24 cellular contexts compared by ENCODE assay signal in the genomic region with DNA sequence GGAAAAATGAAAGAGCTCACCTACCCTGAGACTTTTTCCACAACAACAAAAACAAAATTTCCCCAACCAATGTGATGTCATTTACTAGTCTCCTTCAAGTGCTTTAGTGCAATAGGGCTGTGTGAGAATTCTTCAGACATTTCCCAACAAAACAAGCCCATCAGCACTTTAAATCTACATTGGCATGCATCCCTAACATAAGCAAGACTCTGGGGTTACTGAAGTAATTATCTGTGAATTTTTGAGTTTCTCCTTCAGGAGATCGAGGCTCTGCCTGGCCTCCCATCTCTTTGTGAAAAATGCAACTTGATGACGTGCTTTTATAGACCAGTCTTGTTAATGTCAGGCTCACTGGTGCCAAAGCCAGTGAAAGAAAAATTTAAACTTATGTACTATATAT.
A peak's percentile ranks its signal among the peaks of the same experiment; 100 is the strongest.
DNase-seq lines count a peak whose midpoint lies in the region; ATAC-seq and TF ChIP-seq lines count a peak whose summit lies in the region.
"Had no signal": no experiment of that assay in that cellular context is flagged by ENCODE, and none has a peak within 500 bp of the region (broad histone marks: within the 10 kb centered on the region; RNA-seq: fewer than 3 reads in every experiment).

No MANE protein-coding gene starts in this region.

- peaks cover 43% of the 10 kb centered on the region for H3K4me1 Mint-ChIP-seq in mesothelial cell of epicardium
- H3K4me1 Mint-ChIP-seq in stimulated activated memory B cell treated with anti-CD40 and anti-IgM and Interleukin-4, amounts not matched to agents 10 μg/mL and 1 μg/mL and 100 μg/mL, for 72 hours: no peaks in the 10 kb centered on the region
- H3K4me1 Mint-ChIP-seq: CD14-positive monocyte; CD4-positive, alpha-beta memory T cell; CD4-positive, CD25-positive, alpha-beta regulatory T cell; CD8-positive, alpha-beta memory T cell had no signal

- no peak overlapping the region for H3K4me3 Mint-ChIP-seq in mesothelial cell of epicardium
- no peak overlapping the region for H3K4me3 Mint-ChIP-seq in stimulated activated memory B cell treated with anti-CD40 and anti-IgM and Interleukin-4, amounts not matched to agents 10 μg/mL and 1 μg/mL and 100 μg/mL, for 72 hours
- H3K4me3 Mint-ChIP-seq: CD14-positive monocyte; CD4-positive, alpha-beta memory T cell; CD4-positive, CD25-positive, alpha-beta regulatory T cell; CD8-positive, alpha-beta memory T cell had no signal

- H3K4ac ChIP-seq in mesenchymal stem cell (ENCODE audit: low read depth in 1 of 2, low read length in 2 of 2): no peak overlapping the region

- peak overlapping the region; percentile 1 for H3K27ac Mint-ChIP-seq in mesothelial cell of epicardium
- no peak overlapping the region for H3K27ac Mint-ChIP-seq in stimulated activated memory B cell treated with anti-CD40 and anti-IgM and Interleukin-4, amounts not matched to agents 10 μg/mL and 1 μg/mL and 100 μg/mL, for 72 hours
- H3K27ac Mint-ChIP-seq: CD14-positive monocyte; CD4-positive, CD25-positive, alpha-beta regulatory T cell; CD8-positive, alpha-beta memory T cell had no signal

- H2BK15ac ChIP-seq in mesenchymal stem cell (ENCODE audit: low read depth, poor library complexity, severe bottlenecking): no peak overlapping the region

- DNase-seq in fibroblast of villous mesenchyme (ENCODE audit: low read depth) (peak; percentile 20), mesenchymal stem cell (peak; percentile 17), mesothelial cell of epicardium (ENCODE audit: low spot score in 2 of 2, unreplicated experiment in 2 of 2) (no peak), GM13976 (ENCODE audit: low spot score) (no peak)
- DNase-seq: 8988T; ACHN; BE2C; C1 segment of cervical spinal cord; CD4-positive, alpha-beta memory T cell; CD4-positive, CD25-positive, alpha-beta regulatory T cell; CD8-positive, alpha-beta memory T cell; COR-L47; DMS 273 treated with DMSO at 0.1 percent for 48 hours; DMS153; DMS53; DMS79; DND-41; EL; GDM1 had no signal

- H3K9me3 Mint-ChIP-seq in mesothelial cell of epicardium: peaks cover 27% of the 10 kb centered on the region
- peaks cover 12% of the 10 kb centered on the region for H3K9me3 Mint-ChIP-seq in stimulated activated memory B cell treated with anti-CD40 and anti-IgM and Interleukin-4, amounts not matched to agents 10 μg/mL and 1 μg/mL and 100 μg/mL, for 72 hours

- H3K4me2 ChIP-seq in mesenchymal stem cell (ENCODE audit: low read length, poor library complexity, severe bottlenecking): no peak overlapping the region
- H3K4me2 ChIP-seq: BLaER1 had no signal

- no peak overlapping the region for H3K23ac ChIP-seq in mesenchymal stem cell (ENCODE audit: low read length in 2 of 2)

- no peak for ATAC-seq in GM21723 (IDR thresholded peaks at IDR 0.05; ENCODE audit: unreplicated experiment)
- no peak for ATAC-seq in stimulated activated memory B cell treated with anti-CD40 and anti-IgM and Interleukin-4, amounts not matched to agents 10 μg/mL and 1 μg/mL and 100 μg/mL, for 72 hours
- ATAC-seq: GM12878 had no signal

- no peak overlapping the region for H2AFZ ChIP-seq in mesenchymal stem cell (ENCODE audit: low read depth, low read length)

- peaks cover 10% of the 10 kb centered on the region for H3K9me3 ChIP-seq in mesenchymal stem cell (ENCODE audit: control insufficient read depth, low read length)
- H3K9me3 ChIP-seq: BE2C had no signal

- H3K27me3 Mint-ChIP-seq in mesothelial cell of epicardium (ENCODE audit: low read depth): peaks cover 2% of the 10 kb centered on the region
- no peaks in the 10 kb centered on the region for H3K27me3 Mint-ChIP-seq in stimulated activated memory B cell treated with anti-CD40 and anti-IgM and Interleukin-4, amounts not matched to agents 10 μg/mL and 1 μg/mL and 100 μg/mL, for 72 hours
- H3K27me3 Mint-ChIP-seq: CD4-positive, alpha-beta memory T cell; CD4-positive, CD25-positive, alpha-beta regulatory T cell; CD8-positive, alpha-beta memory T cell had no signal

- no peak overlapping the region for H2BK12ac ChIP-seq in mesenchymal stem cell (ENCODE audit: low read length in 2 of 2)

- H2BK5ac ChIP-seq in mesenchymal stem cell (ENCODE audit: low read depth, low read length, poor library complexity, severe bottlenecking): no peak overlapping the region

- TF ChIP-seq CTCF in fibroblast of villous mesenchyme (IDR thresholded peaks at IDR 0.05; ENCODE audit: insufficient read depth, low read depth, low read length): no peak
- no peak for TF ChIP-seq CTCF in mesothelial cell of epicardium (IDR thresholded peaks at IDR 0.05; ENCODE audit: unreplicated experiment)
- no peak for TF ChIP-seq CTCF in GM13976 (IDR thresholded peaks at IDR 0.05; ENCODE audit: borderline replicate concordance, control extremely low read depth, extremely low read depth, insufficient read depth, missing control alignments)

- no peak overlapping the region for H3K18ac ChIP-seq in mesenchymal stem cell (ENCODE audit: low read depth in 1 of 2, low read length in 2 of 2)

- H3K79me1 ChIP-seq in mesenchymal stem cell (replicated peaks; ENCODE audit: low read length, poor library complexity, severe bottlenecking): no peaks in the 10 kb centered on the region

- H2AK5ac ChIP-seq in mesenchymal stem cell (ENCODE audit: low read length, severe bottlenecking): no peak overlapping the region

- 58% methylated on average over 2 of the region's 2 CpGs for WGBS in mesenchymal stem cell

- peaks cover 17% of the 10 kb centered on the region for H3K36me3 Mint-ChIP-seq in mesothelial cell of epicardium
- no peaks in the 10 kb centered on the region for H3K36me3 Mint-ChIP-seq in stimulated activated memory B cell treated with anti-CD40 and anti-IgM and Interleukin-4, amounts not matched to agents 10 μg/mL and 1 μg/mL and 100 μg/mL, for 72 hours
- H3K36me3 Mint-ChIP-seq: CD14-positive monocyte; CD4-positive, alpha-beta memory T cell; CD4-positive, CD25-positive, alpha-beta regulatory T cell; CD8-positive, alpha-beta memory T cell had no signal

- no peak overlapping the region for H3K14ac ChIP-seq in mesenchymal stem cell (ENCODE audit: low read length in 2 of 2)

- H4K8ac ChIP-seq in mesenchymal stem cell (ENCODE audit: low read length): no peak overlapping the region

- no peak overlapping the region for H2BK120ac ChIP-seq in mesenchymal stem cell (ENCODE audit: low read depth, low read length)

- H4K91ac ChIP-seq in mesenchymal stem cell (ENCODE audit: low read length): no peak overlapping the region

- no peaks in the 10 kb centered on the region for H3K36me3 ChIP-seq in mesenchymal stem cell (ENCODE audit: control insufficient read depth in 1 of 2, insufficient read depth in 2 of 2, low read depth in 1 of 2, low read length in 2 of 2)
- H3K36me3 ChIP-seq: BE2C, BLaER1 had no signal

- no peak overlapping the region for H3K9ac ChIP-seq in mesenchymal stem cell (ENCODE audit: low read length)
- H3K9ac ChIP-seq: BLaER1 had no signal

- in situ Hi-C loops in GM13976 (cut with MboI; ENCODE audit: low sequenced_read_pairs, unreplicated experiment): no loop called here

- no peaks in the 10 kb centered on the region for H3K4me1 ChIP-seq in mesenchymal stem cell (ENCODE audit: control insufficient read depth, insufficient read depth, low read depth, low read length)
- H3K4me1 ChIP-seq: BE2C had no signal

- no peaks in the 10 kb centered on the region for H3K27me3 ChIP-seq in mesenchymal stem cell (ENCODE audit: control insufficient read depth in 1 of 2, insufficient read depth in 1 of 2, low read length in 2 of 2)
- H3K27me3 ChIP-seq: BE2C, BLaER1 had no signal

- no peak overlapping the region for H3K4me3 ChIP-seq in fibroblast of villous mesenchyme (ENCODE audit: low read depth, low read length)
- no peak overlapping the region for H3K4me3 ChIP-seq in mesenchymal stem cell (ENCODE audit: insufficient read depth in 1 of 2, low read depth in 1 of 2, low read length in 2 of 2)
- H3K4me3 ChIP-seq: BLaER1, GM12878 had no signal

- no peak overlapping the region for H3K27ac ChIP-seq in mesenchymal stem cell (ENCODE audit: low read length, poor library complexity, severe bottlenecking)
- H3K27ac ChIP-seq: BLaER1 had no signal

Comparison
In these comparisons a context has a peak if more than half of its experiments do, and no peak if none do; other contexts are left out.
1. DNase-seq: peak in fibroblast of villous mesenchyme (single experiment) and mesenchymal stem cell (single experiment); none in mesothelial cell of epicardium (0 of 2) and GM13976 (single experiment).